Comparison of ENCODE assay signal across 20 cellular contexts in the genomic region with DNA sequence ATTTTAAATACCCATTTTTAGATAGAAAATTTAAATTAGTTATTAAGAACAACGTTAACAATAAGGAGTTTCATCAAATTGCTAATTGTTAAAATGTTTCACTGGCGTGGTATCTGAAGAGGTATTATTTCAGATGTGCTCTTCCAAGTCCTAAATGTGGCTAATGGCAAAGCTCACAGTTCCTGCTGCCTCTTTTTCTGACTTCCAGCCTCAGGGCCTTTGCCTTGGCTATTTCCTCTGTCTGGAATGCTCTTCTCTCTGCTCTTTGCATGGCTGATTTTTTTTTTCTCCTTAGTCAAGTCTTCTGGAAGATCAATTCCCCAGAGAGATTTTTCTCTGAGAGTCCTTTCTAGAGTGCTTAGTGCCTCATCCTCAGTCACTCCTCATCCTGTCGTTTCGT. TPM values are rescaled to one million over a fixed set of nuclear protein-coding genes. Genes with fewer than 3 reads are reported as not detected.
DNase-seq lines count a peak whose midpoint lies in the region; ATAC-seq and TF ChIP-seq lines count a peak whose summit lies in the region.
"Had no signal": no experiment of that assay in that cellular context is flagged by ENCODE, and none has a peak within 500 bp of the region (broad histone marks: within the 10 kb centered on the region; RNA-seq: fewer than 3 reads in every experiment).

No MANE protein-coding gene starts in this region.

- intact Hi-C loops in right lobe of liver (cut with DNase I), result no loop called here

- H2AFZ ChIP-seq in KMS-11 (ENCODE audit: low read depth), result peak overlapping the region; percentile 58; the same call in 1 of the 2 replicates
- peak overlapping the region; percentile 23 for H2AFZ ChIP-seq in parathyroid adenoma

- peak overlapping the region; percentile 71 for H3K27ac Mint-ChIP-seq in activated naive CD4-positive, alpha-beta T cell treated with anti-CD3 and anti-CD28 coated beads, Interleukin-2, amount 50 U/mL, for 24 hours
- peak overlapping the region; percentile 4 for H3K27ac Mint-ChIP-seq in chondrocyte (ENCODE audit: unreplicated experiment)
- H3K27ac Mint-ChIP-seq: CD8-positive, alpha-beta T cell had no signal

- WGBS in right lobe of liver (ENCODE audit: insufficient coverage, low coverage, low lambda C conversion rate, missing lambda C conversion rate), result 59% methylated on average over 4 of the region's 4 CpGs

- H3K9me3 Mint-ChIP-seq in activated naive CD4-positive, alpha-beta T cell treated with anti-CD3 and anti-CD28 coated beads, Interleukin-2, amount 50 U/mL, for 24 hours, result no peaks in the 10 kb centered on the region
- H3K9me3 Mint-ChIP-seq in chondrocyte (ENCODE audit: low read depth), result peaks cover 4% of the 10 kb centered on the region
- H3K9me3 Mint-ChIP-seq: CD8-positive, alpha-beta T cell; H9 had no signal

- H3K9ac ChIP-seq in KMS-11 (no peak overlapping the region), parathyroid adenoma (no peak overlapping the region)

- H3K36me3 ChIP-seq in KMS-11 (ENCODE audit: insufficient read depth), result no peaks in the 10 kb centered on the region
- no peaks in the 10 kb centered on the region for H3K36me3 ChIP-seq in parathyroid adenoma (ENCODE audit: control insufficient read depth, insufficient read depth, low read length)
- no peaks in the 10 kb centered on the region for H3K36me3 ChIP-seq in right lobe of liver
- H3K36me3 ChIP-seq: MG63, Peyer's patch had no signal

- ATAC-seq in right lobe of liver, result no peak
- ATAC-seq: CD8-positive, alpha-beta T cell had no signal

- H3K4me1 ChIP-seq in KMS-11 (ENCODE audit: low read depth, poor library complexity, severe bottlenecking) (peaks cover 18% of the 10 kb centered on the region), parathyroid adenoma (peaks cover 26% of the 10 kb centered on the region), right lobe of liver (no peaks in the 10 kb centered on the region)
- H3K4me1 ChIP-seq: Peyer's patch had no signal

- no peak for TF ChIP-seq CTCF in KMS-11 (conservative IDR thresholded peaks at IDR 0.05; ENCODE audit: low read depth, low read length)
- no peak for TF ChIP-seq CTCF in chondrocyte (IDR thresholded peaks at IDR 0.05)
- no peak for TF ChIP-seq CTCF in parathyroid adenoma (IDR thresholded peaks at IDR 0.05)
- no peak for TF ChIP-seq CTCF in right lobe of liver (IDR thresholded peaks at IDR 0.05)

- TF ChIP-seq POLR2A in right lobe of liver (IDR thresholded peaks at IDR 0.05), result no peak

- no peaks in the 10 kb centered on the region for H4K20me1 ChIP-seq in KMS-11 (ENCODE audit: insufficient read depth)

- H3K9me3 ChIP-seq in parathyroid adenoma (ENCODE audit: control insufficient read depth, low read length) (no peaks in the 10 kb centered on the region), right lobe of liver (no peaks in the 10 kb centered on the region)
- H3K9me3 ChIP-seq: MG63, Peyer's patch had no signal

- no peaks in the 10 kb centered on the region for H3K27me3 Mint-ChIP-seq in activated naive CD4-positive, alpha-beta T cell treated with anti-CD3 and anti-CD28 coated beads, Interleukin-2, amount 50 U/mL, for 24 hours
- H3K27me3 Mint-ChIP-seq in chondrocyte (ENCODE audit: low read depth), result no peaks in the 10 kb centered on the region

- no peak overlapping the region for H3K4me3 ChIP-seq in KMS-11 (IDR thresholded peaks at IDR 0.05; ENCODE audit: insufficient read depth, low read depth, low read length)
- H3K4me3 ChIP-seq in parathyroid adenoma (ENCODE audit: low read depth, low read length), result peak overlapping the region; percentile 20
- no peak overlapping the region for H3K4me3 ChIP-seq in right lobe of liver
- H3K4me3 ChIP-seq: MG63, Peyer's patch had no signal

- H3K4me1 Mint-ChIP-seq in activated naive CD4-positive, alpha-beta T cell treated with anti-CD3 and anti-CD28 coated beads, Interleukin-2, amount 50 U/mL, for 24 hours, result peaks cover 32% of the 10 kb centered on the region
- peaks cover 40% of the 10 kb centered on the region for H3K4me1 Mint-ChIP-seq in chondrocyte (ENCODE audit: low read depth)

- DNase-seq in activated naive CD4-positive, alpha-beta T cell (lab: John Stamatoyannopoulos, UW), result no peak
- DNase-seq in chondrocyte (ENCODE audit: low spot score), result no peak
- DNase-seq in HT-29 (ENCODE audit: low spot score), result no peak
- DNase-seq in 8988T, result no peak
- no peak for DNase-seq in right lobe of liver
- DNase-seq: Calu3; CD8-positive, alpha-beta T cell; EL; H9; Karpas-422; MG63; NCI-H1048; NCI-H1436; NCI-H1930; NCI-H2171; NCI-H446 treated with DMSO at 0.1 percent for 48 hours; Peyer's patch had no signal

- no peak overlapping the region for H3K4me2 ChIP-seq in KMS-11
- H3K4me2 ChIP-seq in parathyroid adenoma (ENCODE audit: low read length), result peak overlapping the region; percentile 53

- no peak overlapping the region for H3K27ac ChIP-seq in KMS-11
- H3K27ac ChIP-seq in parathyroid adenoma, result peak overlapping the region; percentile 59
- no peak overlapping the region for H3K27ac ChIP-seq in right lobe of liver
- H3K27ac ChIP-seq: Peyer's patch had no signal

- H3K27me3 ChIP-seq in KMS-11 (ENCODE audit: insufficient read depth, low read depth) (no peaks in the 10 kb centered on the region), parathyroid adenoma (ENCODE audit: control insufficient read depth, insufficient read depth, low read length) (no peaks in the 10 kb centered on the region), right lobe of liver (no peaks in the 10 kb centered on the region)
- H3K27me3 ChIP-seq: MG63, Peyer's patch had no signal

- no peak overlapping the region for H3K4me3 Mint-ChIP-seq in activated naive CD4-positive, alpha-beta T cell treated with anti-CD3 and anti-CD28 coated beads, Interleukin-2, amount 50 U/mL, for 24 hours
- H3K4me3 Mint-ChIP-seq in chondrocyte (ENCODE audit: unreplicated experiment), result no peak overlapping the region
- H3K4me3 Mint-ChIP-seq: CD8-positive, alpha-beta T cell; H9 had no signal

- no peaks in the 10 kb centered on the region for H3K36me3 Mint-ChIP-seq in activated naive CD4-positive, alpha-beta T cell treated with anti-CD3 and anti-CD28 coated beads, Interleukin-2, amount 50 U/mL, for 24 hours
- peaks cover 2% of the 10 kb centered on the region for H3K36me3 Mint-ChIP-seq in chondrocyte (ENCODE audit: low read depth)
- H3K36me3 Mint-ChIP-seq: CD8-positive, alpha-beta T cell had no signal

- H3K79me2 ChIP-seq in KMS-11 (ENCODE audit: insufficient read depth, low read depth), result no peaks in the 10 kb centered on the region
- no peaks in the 10 kb centered on the region for H3K79me2 ChIP-seq in parathyroid adenoma

RNA-seq across cellular contexts. Expression of a gene that starts 9.6 kb away (rescaled TPM):
- total RNA-seq in chondrocyte (47.9 to 61.4 TPM (median 52.0 TPM) in 3 replicates), right lobe of liver (1 to 10 TPM; 2.0 to 4.8 (median 3.7) TPM)
- total RNA-seq in HT-29 (2014; rRNA removed; shearing (Covaris generic)), result 3.4 and 4.7 TPM in 2 replicates
